Comparison of ENCODE assay signal across 12 cellular contexts in the genomic region with DNA sequence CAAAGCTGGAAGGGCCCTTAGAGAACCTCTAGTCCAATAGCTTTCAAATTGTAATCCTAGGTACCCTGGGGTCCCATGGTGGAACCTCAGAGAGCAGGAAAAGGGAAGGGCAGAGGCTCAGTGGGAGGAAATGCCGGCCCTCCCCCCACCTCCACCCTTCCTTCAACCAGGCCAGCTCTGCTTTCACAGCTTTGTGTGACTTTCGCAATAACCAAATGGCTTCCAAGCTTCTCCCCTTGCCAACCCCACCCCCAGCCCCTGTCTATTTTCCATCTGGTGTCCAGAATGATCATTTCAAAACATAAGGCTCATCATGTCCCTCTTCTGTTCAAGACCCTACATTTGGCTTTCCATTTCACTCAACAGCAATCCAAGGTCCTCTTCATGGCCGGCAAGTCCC.
DNase-seq lines count a peak whose midpoint lies in the region; ATAC-seq, FAIRE-seq and TF ChIP-seq lines count a peak whose summit lies in the region.
"Had no signal": no experiment of that assay in that cellular context is flagged by ENCODE, and none has a peak within 500 bp of the region (broad histone marks: within the 10 kb centered on the region; RNA-seq: fewer than 3 reads in every experiment).

No MANE protein-coding gene starts in this region.

- H3K36me3 ChIP-seq in K562 (ENCODE audit: control insufficient read depth, insufficient read depth, low read length) (no peaks in the 10 kb centered on the region), HepG2 (replicated peaks in 1 of 2; ENCODE audit: control insufficient read depth in 1 of 2, insufficient read depth in 2 of 2, low read length in 2 of 2) (peaks cover 4 to 13% of the 10 kb centered on the region in 2 experiments; a peak in 4 of 5 replicates), vagina (no peaks in the 10 kb centered on the region)

- no peaks in the 10 kb centered on the region for H3K9me1 ChIP-seq in K562 (ENCODE audit: control insufficient read depth, insufficient read depth, low read length)

- in situ Hi-C loops in K562 (cut with MboI) (loop anchor here (5.0 kb wide), 1 partner anchor 364 kb away; no protein-coding TSS in a partner anchor), HepG2 (cut with HindIII; ENCODE audit: extremely low pct_ligation_motif_present, low pct_unique_long_range_greater_than_20kb) (loop anchor here (5.0 kb wide), 1 partner anchor 349 kb away; no protein-coding TSS in a partner anchor)

- H3K4me3 ChIP-seq in K562 (no peak overlapping the region), HepG2 (replicated peaks in 1 of 3; ENCODE audit: insufficient read depth in 1 of 3, low read depth in 2 of 3, low read length in 3 of 3) (no peak overlapping the region), vagina (no peak overlapping the region)

- 79% methylated on average over 2 of the region's 3 CpGs for WGBS in K562 (ENCODE audit: insufficient coverage, low coverage, missing lambda C conversion rate)
- 70% methylated on average over 3 of the region's 3 CpGs for WGBS in HepG2 (ENCODE audit: low lambda C conversion rate)

- TF ChIP-seq EP300 in K562 (IDR thresholded peaks at IDR 0.05; ENCODE audit: low read length), result no peak
- peak in 1 of 2 experiments; percentile 38; a peak in 2 of 4 replicates for TF ChIP-seq EP300 in HepG2 (IDR thresholded peaks at IDR 0.05; ENCODE audit: low read depth in 2 of 2, low read length in 2 of 2)
- TF ChIP-seq EP300 in HepG2 (CRISPR knock-in tag; IDR thresholded peaks at IDR 0.05; ENCODE audit: borderline replicate concordance), result no peak

- H3K9ac ChIP-seq in K562 (ENCODE audit: insufficient read depth in 1 of 2, low read depth in 2 of 2, low read length in 2 of 2), result 0 out of 4 replicates have a peak overlapping the region, but pooled peaks of 1 of the 2 experiments have one; percentile 40
- H3K9ac ChIP-seq in HepG2 (ENCODE audit: insufficient read depth, low read depth, low read length), result no peak overlapping the region

- no peaks in the 10 kb centered on the region for H3K9me3 Mint-ChIP-seq in activated naive CD4-positive, alpha-beta T cell treated with anti-CD3 and anti-CD28 coated beads, Interleukin-2, amount 10 ng/mL, durations not matched to agents 7 days and 5 days
- no peaks in the 10 kb centered on the region for H3K9me3 Mint-ChIP-seq in activated naive CD4-positive, alpha-beta T cell treated with anti-CD3 and anti-CD28 coated beads, Interleukin-2, amount 50 U/mL, for 72 hours
- no peaks in the 10 kb centered on the region for H3K9me3 Mint-ChIP-seq in activated CD4-positive, alpha-beta memory T cell treated with anti-CD3 and anti-CD28 coated beads, Interleukin-2, amount 10 ng/mL, durations not matched to agents 7 days and 5 days
- no peaks in the 10 kb centered on the region for H3K9me3 Mint-ChIP-seq in mesothelial cell of epicardium

- TF ChIP-seq RAD21 in K562 (CRISPR knock-in tag; conservative IDR thresholded peaks at IDR 0.05 in 1 of 2, IDR thresholded peaks at IDR 0.05 in 1 of 2) (no peak), HepG2 (CRISPR knock-in tag; IDR thresholded peaks at IDR 0.05) (no peak)

- no peak for DNase-seq in activated naive CD4-positive, alpha-beta T cell treated with anti-CD3 and anti-CD28 coated beads, Interleukin-2, amount 10 ng/mL, durations not matched to agents 7 days and 5 days
- no peak for DNase-seq in activated naive CD4-positive, alpha-beta T cell treated with anti-CD3 and anti-CD28 coated beads, Interleukin-2, amount 50 U/mL, for 72 hours (ENCODE audit: low spot score in 2 of 2)
- DNase-seq in K562 (ENCODE audit: extremely low read depth in 1 of 4, low spot score in 3 of 4), result no peak
- DNase-seq in HepG2 (ENCODE audit: low spot score), result peak; percentile 75
- no peak for DNase-seq in vagina (ENCODE audit: extremely low spot score in 2 of 2)
- DNase-seq in activated CD4-positive, alpha-beta memory T cell treated with anti-CD3 and anti-CD28 coated beads, Interleukin-2, amount 10 ng/mL, durations not matched to agents 7 days and 5 days, result no peak
- DNase-seq in mesothelial cell of epicardium (ENCODE audit: low spot score in 2 of 2, unreplicated experiment in 2 of 2), result no peak
- DNase-seq in GM10248 (ENCODE audit: extremely low spot score), result no peak
- DNase-seq: NCI-H345 had no signal

- no peaks in the 10 kb centered on the region for H3K27me3 Mint-ChIP-seq in activated naive CD4-positive, alpha-beta T cell treated with anti-CD3 and anti-CD28 coated beads, Interleukin-2, amount 10 ng/mL, durations not matched to agents 7 days and 5 days
- H3K27me3 Mint-ChIP-seq in activated CD4-positive, alpha-beta memory T cell treated with anti-CD3 and anti-CD28 coated beads, Interleukin-2, amount 10 ng/mL, durations not matched to agents 7 days and 5 days, result no peaks in the 10 kb centered on the region
- no peaks in the 10 kb centered on the region for H3K27me3 Mint-ChIP-seq in mesothelial cell of epicardium (ENCODE audit: low read depth)

- ATAC-seq in activated naive CD4-positive, alpha-beta T cell treated with anti-CD3 and anti-CD28 coated beads, Interleukin-2, amount 50 U/mL, for 72 hours, result no peak
- ATAC-seq in K562, result no peak
- no peak for ATAC-seq in HepG2

- no peak overlapping the region for H3K27ac ChIP-seq in K562 (ENCODE audit: extremely low read depth, low read depth, low read length)
- H3K27ac ChIP-seq in HepG2 (ENCODE audit: extremely low read length, insufficient read depth, low read length), result peak overlapping the region; percentile 63
- H3K27ac ChIP-seq in vagina, result peak overlapping the region; percentile 60

- H4K20me1 ChIP-seq in K562 (replicated peaks; ENCODE audit: control insufficient read depth, insufficient read depth, low read length), result no peaks in the 10 kb centered on the region
- no peaks in the 10 kb centered on the region for H4K20me1 ChIP-seq in HepG2 (ENCODE audit: insufficient read depth, low read length)

- FAIRE-seq in K562 (lab: Jason Lieb, UNC) (no peak), HepG2 (lab: Jason Lieb, UNC) (peak; percentile 21)
- FAIRE-seq: endometrium, GM19239, keratinocyte had no signal

- BruUV-seq in K562 (replicated peaks; lab: Mats Ljungman, UMichigan), result no TSS peak
- BruUV-seq in HepG2 (replicated peaks; lab: Mats Ljungman, UMichigan), result no TSS peak

- H2AFZ ChIP-seq in K562 (ENCODE audit: low read depth, low read length), result peak overlapping the region; percentile 54; the same call in 1 of the 2 replicates
- H2AFZ ChIP-seq in HepG2 (ENCODE audit: low read length), result no peak overlapping the region

- TF ChIP-seq CTCF in K562 (IDR thresholded peaks at IDR 0.05 in 2 of 3, conservative IDR thresholded peaks at IDR 0.05 in 1 of 3; ENCODE audit: insufficient read depth in 2 of 3, low read depth in 1 of 3, low read length in 3 of 3), result no peak
- TF ChIP-seq CTCF in HepG2 (CRISPR knock-in tag; IDR thresholded peaks at IDR 0.05), result no peak
- TF ChIP-seq CTCF in vagina (IDR thresholded peaks at IDR 0.05), result no peak
- TF ChIP-seq CTCF in mesothelial cell of epicardium (IDR thresholded peaks at IDR 0.05; ENCODE audit: unreplicated experiment), result no peak
- no peak for TF ChIP-seq CTCF in GM10248 (IDR thresholded peaks at IDR 0.05; ENCODE audit: control extremely low read depth, extremely low read depth, low read depth, missing control alignments)

- H3K4me3 Mint-ChIP-seq in activated naive CD4-positive, alpha-beta T cell treated with anti-CD3 and anti-CD28 coated beads, Interleukin-2, amount 10 ng/mL, durations not matched to agents 7 days and 5 days, result no peak overlapping the region
- H3K4me3 Mint-ChIP-seq in activated CD4-positive, alpha-beta memory T cell treated with anti-CD3 and anti-CD28 coated beads, Interleukin-2, amount 10 ng/mL, durations not matched to agents 7 days and 5 days, result no peak overlapping the region
- no peak overlapping the region for H3K4me3 Mint-ChIP-seq in mesothelial cell of epicardium

- no peak overlapping the region for H3K4me2 ChIP-seq in K562 (ENCODE audit: insufficient read depth, low read length)
- no peak overlapping the region for H3K4me2 ChIP-seq in HepG2 (ENCODE audit: low read depth, low read length)

- intact Hi-C loops in K562 (cut with micrococcal nuclease), result loop anchor here (10.0 kb wide), 1 partner anchor 262 kb away; no protein-coding TSS in a partner anchor
- intact Hi-C loops in HepG2 (cut with micrococcal nuclease; ENCODE audit: unreplicated experiment), result no loop called here
- intact Hi-C loops in vagina (cut with DNase I), result no loop called here

- H3K4me1 ChIP-seq in K562 (replicated peaks in 1 of 2; ENCODE audit: control insufficient read depth in 2 of 2, insufficient read depth in 2 of 2, low read length in 2 of 2) (peaks cover 23 to 42% of the 10 kb centered on the region in 2 experiments), HepG2 (ENCODE audit: insufficient read depth, low read length) (peaks cover 79% of the 10 kb centered on the region), vagina (peaks cover 40% of the 10 kb centered on the region)

- H3K27ac Mint-ChIP-seq in activated naive CD4-positive, alpha-beta T cell treated with anti-CD3 and anti-CD28 coated beads, Interleukin-2, amount 10 ng/mL, durations not matched to agents 7 days and 5 days, result peak overlapping the region; percentile 25
- H3K27ac Mint-ChIP-seq in activated naive CD4-positive, alpha-beta T cell treated with anti-CD3 and anti-CD28 coated beads, Interleukin-2, amount 50 U/mL, for 72 hours, result no peak overlapping the region
- no peak overlapping the region for H3K27ac Mint-ChIP-seq in activated CD4-positive, alpha-beta memory T cell treated with anti-CD3 and anti-CD28 coated beads, Interleukin-2, amount 10 ng/mL, durations not matched to agents 7 days and 5 days
- no peak overlapping the region for H3K27ac Mint-ChIP-seq in mesothelial cell of epicardium

- no peaks in the 10 kb centered on the region for H3K9me3 ChIP-seq in K562 (replicated peaks; ENCODE audit: control insufficient read depth, insufficient read depth, low read depth, low read length)
- H3K9me3 ChIP-seq in HepG2 (ENCODE audit: low read length), result no peaks in the 10 kb centered on the region
- H3K9me3 ChIP-seq in vagina, result no peaks in the 10 kb centered on the region

- peaks cover 3% of the 10 kb centered on the region for H3K36me3 Mint-ChIP-seq in activated naive CD4-positive, alpha-beta T cell treated with anti-CD3 and anti-CD28 coated beads, Interleukin-2, amount 10 ng/mL, durations not matched to agents 7 days and 5 days
- no peaks in the 10 kb centered on the region for H3K36me3 Mint-ChIP-seq in activated naive CD4-positive, alpha-beta T cell treated with anti-CD3 and anti-CD28 coated beads, Interleukin-2, amount 50 U/mL, for 72 hours
- peaks cover 13% of the 10 kb centered on the region for H3K36me3 Mint-ChIP-seq in activated CD4-positive, alpha-beta memory T cell treated with anti-CD3 and anti-CD28 coated beads, Interleukin-2, amount 10 ng/mL, durations not matched to agents 7 days and 5 days (ENCODE audit: low read depth)
- no peaks in the 10 kb centered on the region for H3K36me3 Mint-ChIP-seq in mesothelial cell of epicardium

- peaks cover 33% of the 10 kb centered on the region for H3K4me1 Mint-ChIP-seq in activated naive CD4-positive, alpha-beta T cell treated with anti-CD3 and anti-CD28 coated beads, Interleukin-2, amount 10 ng/mL, durations not matched to agents 7 days and 5 days
- H3K4me1 Mint-ChIP-seq in activated CD4-positive, alpha-beta memory T cell treated with anti-CD3 and anti-CD28 coated beads, Interleukin-2, amount 10 ng/mL, durations not matched to agents 7 days and 5 days, result peaks cover 41% of the 10 kb centered on the region
- peaks cover 38% of the 10 kb centered on the region for H3K4me1 Mint-ChIP-seq in mesothelial cell of epicardium

- POLR2A ChIA-PET in K562 (lab: Yijun Ruan, JAX) (interaction anchor here (2.0 kb wide), 1 partner anchor 357 kb away, joined by 8 read pairs; no protein-coding TSS in a partner anchor), HepG2 (lab: Yijun Ruan, JAX) (interaction anchor here (0.6 to 1.4 kb wide), 9 partner anchors 10 to 373 kb away, joined by 3 to 8 read pairs (median 4); no protein-coding TSS in a partner anchor), GM10248 (lab: Yijun Ruan, JAX) (no interaction called here)
- POLR2A ChIA-PET in activated CD4-positive, alpha-beta memory T cell treated with anti-CD3 and anti-CD28 coated beads, Interleukin-2, amount 10 ng/mL, durations not matched to agents 7 days and 5 days (lab: Charles Lee), result interaction anchor here (0.9 to 1.2 kb wide), 3 partner anchors 8 to 21 kb away, joined by 3 read pairs; no protein-coding TSS in a partner anchor

- CTCF ChIA-PET in activated naive CD4-positive, alpha-beta T cell treated with anti-CD3 and anti-CD28 coated beads, Interleukin-2, amount 10 ng/mL, durations not matched to agents 7 days and 5 days (lab: Charles Lee), result interaction anchor here (12.3 to 25.5 kb wide), 2 partner anchors 11 to 354 kb away, joined by 161 to 506 read pairs; no protein-coding TSS in a partner anchor
- CTCF ChIA-PET in K562 (lab: Yijun Ruan, JAX; ENCODE audit: low intra/inter-chr PET ratio) (interaction anchor here (0.9 to 5.5 kb wide), 2 partner anchors 9 to 356 kb away, joined by 3 to 89 read pairs; no protein-coding TSS in a partner anchor), HepG2 (lab: Yijun Ruan, JAX; ENCODE audit: low intra/inter-chr PET ratio, low total read pairs) (interaction anchor here (5.6 kb wide), 1 partner anchor 358 kb away, joined by 81 read pairs; no protein-coding TSS in a partner anchor), GM10248 (lab: Yijun Ruan, JAX) (interaction anchor here (10.8 to 16.3 kb wide), 2 partner anchors 12 to 355 kb away, joined by 193 to 260 read pairs; no protein-coding TSS in a partner anchor)
- CTCF ChIA-PET in activated CD4-positive, alpha-beta memory T cell treated with anti-CD3 and anti-CD28 coated beads, Interleukin-2, amount 10 ng/mL, durations not matched to agents 7 days and 5 days (lab: Charles Lee), result interaction anchor here (1.0 to 9.3 kb wide), 3 partner anchors 11 to 357 kb away, joined by 3 to 129 read pairs (median 4); no protein-coding TSS in a partner anchor

- H3K79me2 ChIP-seq in K562 (ENCODE audit: control insufficient read depth, insufficient read depth, low read length) (no peaks in the 10 kb centered on the region), HepG2 (ENCODE audit: insufficient read depth, low read length) (peaks cover 33% of the 10 kb centered on the region)

- TF ChIP-seq POLR2A in K562 (conservative IDR thresholded peaks at IDR 0.05) (no peak), HepG2 (IDR thresholded peaks at IDR 0.05; ENCODE audit: insufficient read depth in 1 of 2, low read depth in 2 of 2, low read length in 2 of 2) (no peak), vagina (IDR thresholded peaks at IDR 0.05) (no peak)

- no peaks in the 10 kb centered on the region for H3K27me3 ChIP-seq in K562 (ENCODE audit: control insufficient read depth in 2 of 2, insufficient read depth in 2 of 2, low read length in 2 of 2)
- no peaks in the 10 kb centered on the region for H3K27me3 ChIP-seq in HepG2 (ENCODE audit: control insufficient read depth in 1 of 2, insufficient read depth in 2 of 2, low read length in 2 of 2)
- H3K27me3 ChIP-seq in vagina, result no peaks in the 10 kb centered on the region
